ENCODE assay signal across 38 cellular contexts in the genomic region with DNA sequence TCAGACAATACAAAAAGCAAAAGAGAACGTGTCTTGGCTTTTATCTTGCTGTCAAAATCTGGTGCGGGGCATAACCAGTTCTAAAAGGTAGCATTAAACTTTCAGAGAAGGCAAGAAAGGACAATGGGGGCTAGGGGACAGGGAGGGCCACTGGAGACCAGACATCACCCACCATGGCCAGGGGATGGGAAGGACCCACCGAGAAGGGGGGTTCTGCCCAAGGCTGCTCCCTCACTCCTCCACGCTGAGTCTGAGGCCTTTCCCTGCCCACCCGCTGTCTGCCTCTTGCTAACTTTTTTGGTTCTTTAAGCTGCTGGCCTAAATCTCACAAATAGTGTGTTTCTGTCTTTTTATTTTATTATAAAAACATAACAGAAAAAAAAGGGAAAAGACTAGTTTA.
"Had no signal": no experiment of that assay in that cellular context is flagged by ENCODE, and none has a peak within 500 bp of the region (broad histone marks: within the 10 kb centered on the region; RNA-seq: fewer than 3 reads in every experiment).

No MANE protein-coding gene starts in this region.

- H3K36me3 Mint-ChIP-seq: activated naive CD4-positive, alpha-beta T cell treated with anti-CD3 and anti-CD28 coated beads, Interleukin-2, amount 10 ng/mL, durations not matched to agents 7 days and 5 days; activated naive CD4-positive, alpha-beta T cell treated with anti-CD3 and anti-CD28 coated beads, Interleukin-2, amount 50 U/mL, for 24 hours; activated naive CD4-positive, alpha-beta T cell treated with anti-CD3 and anti-CD28 coated beads, Interleukin-2, amount 50 U/mL, for 72 hours; activated naive CD8-positive, alpha-beta T cell treated with anti-CD3 and anti-CD28 coated beads, Interleukin-2, amount 10 ng/mL, durations not matched to agents 7 days and 5 days; brain had no signal

- H3K9me3 ChIP-seq: adrenal gland, ascending aorta, body of pancreas, breast epithelium had no signal

- H3K4me3 ChIP-seq: adrenal gland, ascending aorta, body of pancreas, breast epithelium, cardiac muscle cell had no signal

- H3K9me3 Mint-ChIP-seq: activated naive CD4-positive, alpha-beta T cell treated with anti-CD3 and anti-CD28 coated beads for 36 hours; activated naive CD4-positive, alpha-beta T cell treated with anti-CD3 and anti-CD28 coated beads, Interleukin-2, amount 10 ng/mL, durations not matched to agents 7 days and 5 days; activated naive CD4-positive, alpha-beta T cell treated with anti-CD3 and anti-CD28 coated beads, Interleukin-2, amount 50 U/mL, for 24 hours; activated naive CD4-positive, alpha-beta T cell treated with anti-CD3 and anti-CD28 coated beads, Interleukin-2, amount 50 U/mL, for 72 hours; activated naive CD8-positive, alpha-beta T cell treated with anti-CD3 and anti-CD28 coated beads for 36 hours; activated naive CD8-positive, alpha-beta T cell treated with anti-CD3 and anti-CD28 coated beads, Interleukin-2, amount 10 ng/mL, durations not matched to agents 7 days and 5 days; activated naive CD8-positive, alpha-beta T cell treated with anti-CD3 and anti-CD28 coated beads, Interleukin-2, amount 50 U/mL, for 24 hours; activated T-cell treated with anti-CD3 and anti-CD28 coated beads, Interleukin-2, amount 50 U/mL, for 24 hours; activated T-cell treated with anti-CD3 and anti-CD28 coated beads, Interleukin-2, amount 50 U/mL, for 4 hours; activated T-cell treated with anti-CD3 and anti-CD28 coated beads, Interleukin-2, amount 50 U/mL, for 72 hours; activated T-helper 1 cell treated with anti-CD3 and anti-CD28 coated beads, Interleukin-12 subunit alpha, Interleukin-12 subunit beta, Interleukin-2, Interleukin-4 antibody, amounts not matched to agents 30 ng/mL and 10 ng/mL and 1 ng/mL, durations not matched to agents 14 hours and 24 hours and 36 hours; activated T-helper 17 cell treated with anti-CD3 and anti-CD28 coated beads, Interleukin-2, amount 50 U/mL, for 72 hours; activated T-helper 2 cell treated with anti-CD3 and anti-CD28 coated beads, Interferon-gamma antibody, Interleukin-2, Interleukin-4, amounts not matched to agents 10 μg/mL and 5 μg/mL and 100 μg/mL, durations not matched to agents 14 hours and 24 hours and 36 hours; brain; central memory CD8-positive, alpha-beta T cell had no signal

- DNase-seq: activated effector memory CD4-positive, alpha-beta T cell treated with anti-CD3 and anti-CD28 coated beads, Interleukin-2, amount 50 U/mL, for 16 hours; activated effector memory CD4-positive, alpha-beta T cell treated with Interleukin-2 at 50 U/mL for 16 hours; activated gamma-delta T cell; activated gamma-delta T cell treated with Interleukin-2 at 50 U/mL for 16 hours; activated naive CD4-positive, alpha-beta T cell; activated naive CD4-positive, alpha-beta T cell treated with anti-CD3 and anti-CD28 coated beads for 36 hours; activated naive CD4-positive, alpha-beta T cell treated with anti-CD3 and anti-CD28 coated beads, Interleukin-2, amount 10 ng/mL, durations not matched to agents 7 days and 5 days; activated naive CD4-positive, alpha-beta T cell treated with anti-CD3 and anti-CD28 coated beads, Interleukin-2, amount 50 U/mL, for 16 hours; activated naive CD4-positive, alpha-beta T cell treated with Interleukin-2 at 50 U/mL for 16 hours; activated naive CD8-positive, alpha-beta T cell treated with anti-CD3 and anti-CD28 coated beads for 36 hours; activated naive CD8-positive, alpha-beta T cell treated with anti-CD3 and anti-CD28 coated beads, Interleukin-2, amount 10 ng/mL, durations not matched to agents 7 days and 5 days; activated naive CD8-positive, alpha-beta T cell treated with anti-CD3 and anti-CD28 coated beads, Interleukin-2, amount 50 U/mL, for 24 hours; activated T-cell treated with anti-CD3 and anti-CD28 coated beads, Interleukin-2, amount 50 U/mL, for 1 hour; activated T-cell treated with anti-CD3 and anti-CD28 coated beads, Interleukin-2, amount 50 U/mL, for 24 hours; activated T-cell treated with anti-CD3 and anti-CD28 coated beads, Interleukin-2, amount 50 U/mL, for 4 hours; activated T-cell treated with anti-CD3 and anti-CD28 coated beads, Interleukin-2, amount 50 U/mL, for 48 hours; activated T-cell treated with anti-CD3 and anti-CD28 coated beads, Interleukin-2, amount 50 U/mL, for 72 hours; adrenal gland; amniotic stem cell; amygdala; anterior cingulate cortex; aorta; body of pancreas; brain microvascular endothelial cell; caudate nucleus; central memory CD4-positive, alpha-beta T cell; cerebellar nuclear complex had no signal

- H3K27ac Mint-ChIP-seq: activated naive CD4-positive, alpha-beta T cell treated with anti-CD3 and anti-CD28 coated beads for 36 hours; activated naive CD4-positive, alpha-beta T cell treated with anti-CD3 and anti-CD28 coated beads, Interleukin-2, amount 10 ng/mL, durations not matched to agents 7 days and 5 days; activated naive CD4-positive, alpha-beta T cell treated with anti-CD3 and anti-CD28 coated beads, Interleukin-2, amount 50 U/mL, for 24 hours; activated naive CD4-positive, alpha-beta T cell treated with anti-CD3 and anti-CD28 coated beads, Interleukin-2, amount 50 U/mL, for 72 hours; activated naive CD8-positive, alpha-beta T cell; activated naive CD8-positive, alpha-beta T cell treated with anti-CD3 and anti-CD28 coated beads for 36 hours; activated naive CD8-positive, alpha-beta T cell treated with anti-CD3 and anti-CD28 coated beads, Interleukin-2, amount 10 ng/mL, durations not matched to agents 7 days and 5 days; activated naive CD8-positive, alpha-beta T cell treated with anti-CD3 and anti-CD28 coated beads, Interleukin-2, amount 50 U/mL, for 24 hours; activated T-cell treated with anti-CD3 and anti-CD28 coated beads, Interleukin-2, amount 50 U/mL, for 24 hours; activated T-cell treated with anti-CD3 and anti-CD28 coated beads, Interleukin-2, amount 50 U/mL, for 72 hours; activated T-helper 1 cell treated with anti-CD3 and anti-CD28 coated beads, Interleukin-12 subunit alpha, Interleukin-12 subunit beta, Interleukin-2, Interleukin-4 antibody, amounts not matched to agents 30 ng/mL and 10 ng/mL and 1 ng/mL, durations not matched to agents 14 hours and 24 hours and 36 hours; activated T-helper 17 cell treated with anti-CD3 and anti-CD28 coated beads, Interleukin-2, amount 50 U/mL, for 72 hours; activated T-helper 2 cell treated with anti-CD3 and anti-CD28 coated beads, Interferon-gamma antibody, Interleukin-2, Interleukin-4, amounts not matched to agents 10 μg/mL and 5 μg/mL and 100 μg/mL, durations not matched to agents 14 hours and 24 hours and 36 hours; brain had no signal

- H3K4me3 Mint-ChIP-seq: activated naive CD4-positive, alpha-beta T cell treated with anti-CD3 and anti-CD28 coated beads for 36 hours; activated naive CD4-positive, alpha-beta T cell treated with anti-CD3 and anti-CD28 coated beads, Interleukin-2, amount 10 ng/mL, durations not matched to agents 7 days and 5 days; activated naive CD4-positive, alpha-beta T cell treated with anti-CD3 and anti-CD28 coated beads, Interleukin-2, amount 50 U/mL, for 24 hours; activated naive CD8-positive, alpha-beta T cell; activated naive CD8-positive, alpha-beta T cell treated with anti-CD3 and anti-CD28 coated beads for 36 hours; activated naive CD8-positive, alpha-beta T cell treated with anti-CD3 and anti-CD28 coated beads, Interleukin-2, amount 10 ng/mL, durations not matched to agents 7 days and 5 days; activated naive CD8-positive, alpha-beta T cell treated with anti-CD3 and anti-CD28 coated beads, Interleukin-2, amount 50 U/mL, for 24 hours; activated T-cell treated with anti-CD3 and anti-CD28 coated beads, Interleukin-2, amount 50 U/mL, for 24 hours; activated T-cell treated with anti-CD3 and anti-CD28 coated beads, Interleukin-2, amount 50 U/mL, for 4 hours; activated T-cell treated with anti-CD3 and anti-CD28 coated beads, Interleukin-2, amount 50 U/mL, for 72 hours; activated T-helper 1 cell treated with anti-CD3 and anti-CD28 coated beads, Interleukin-12 subunit alpha, Interleukin-12 subunit beta, Interleukin-2, Interleukin-4 antibody, amounts not matched to agents 30 ng/mL and 10 ng/mL and 1 ng/mL, durations not matched to agents 14 hours and 24 hours and 36 hours; activated T-helper 17 cell treated with anti-CD3 and anti-CD28 coated beads, Interleukin-2, amount 50 U/mL, for 72 hours; brain; central memory CD8-positive, alpha-beta T cell had no signal

- H3K4me1 ChIP-seq: adrenal gland, ascending aorta, body of pancreas, breast epithelium had no signal

- H3K4me1 Mint-ChIP-seq: activated naive CD4-positive, alpha-beta T cell treated with anti-CD3 and anti-CD28 coated beads, Interleukin-2, amount 10 ng/mL, durations not matched to agents 7 days and 5 days; activated naive CD4-positive, alpha-beta T cell treated with anti-CD3 and anti-CD28 coated beads, Interleukin-2, amount 50 U/mL, for 24 hours; activated naive CD8-positive, alpha-beta T cell treated with anti-CD3 and anti-CD28 coated beads for 36 hours; activated naive CD8-positive, alpha-beta T cell treated with anti-CD3 and anti-CD28 coated beads, Interleukin-2, amount 10 ng/mL, durations not matched to agents 7 days and 5 days; activated naive CD8-positive, alpha-beta T cell treated with anti-CD3 and anti-CD28 coated beads, Interleukin-2, amount 50 U/mL, for 24 hours; activated T-helper 17 cell treated with anti-CD3 and anti-CD28 coated beads, Interleukin-2, amount 50 U/mL, for 72 hours; central memory CD8-positive, alpha-beta T cell had no signal

- H3K27ac ChIP-seq: adrenal gland, ascending aorta, body of pancreas, brain microvascular endothelial cell, breast epithelium, cardiac muscle cell had no signal

- H3K36me3 ChIP-seq: adrenal gland, ascending aorta, brain microvascular endothelial cell, breast epithelium, cardiac muscle cell had no signal

- H3K27me3 Mint-ChIP-seq: activated naive CD4-positive, alpha-beta T cell treated with anti-CD3 and anti-CD28 coated beads, Interleukin-2, amount 10 ng/mL, durations not matched to agents 7 days and 5 days; activated naive CD4-positive, alpha-beta T cell treated with anti-CD3 and anti-CD28 coated beads, Interleukin-2, amount 50 U/mL, for 24 hours; activated naive CD8-positive, alpha-beta T cell; activated naive CD8-positive, alpha-beta T cell treated with anti-CD3 and anti-CD28 coated beads for 36 hours; activated naive CD8-positive, alpha-beta T cell treated with anti-CD3 and anti-CD28 coated beads, Interleukin-2, amount 10 ng/mL, durations not matched to agents 7 days and 5 days; activated naive CD8-positive, alpha-beta T cell treated with anti-CD3 and anti-CD28 coated beads, Interleukin-2, amount 50 U/mL, for 24 hours; activated T-cell treated with anti-CD3 and anti-CD28 coated beads, Interleukin-2, amount 50 U/mL, for 24 hours; activated T-helper 17 cell treated with anti-CD3 and anti-CD28 coated beads, Interleukin-2, amount 50 U/mL, for 72 hours; central memory CD8-positive, alpha-beta T cell had no signal

- H3K27me3 ChIP-seq: adrenal gland, ascending aorta, body of pancreas, brain microvascular endothelial cell, breast epithelium, cardiac muscle cell had no signal
